ENCODE assay signal across 9 cellular contexts in genomic region chr1:234998174-234998741, GRCh38.
DNase-seq lines count a peak whose midpoint lies in the region; ATAC-seq and TF ChIP-seq lines count a peak whose summit lies in the region.
"Had no signal": no experiment of that assay in that cellular context is flagged by ENCODE, and none has a peak within 500 bp of the region (broad histone marks: within the 10 kb centered on the region; RNA-seq: fewer than 3 reads in every experiment).

No MANE protein-coding gene starts in this region.

- H3K27ac Mint-ChIP-seq in HFFc6 = peak overlapping the region; percentile 93
- peak overlapping the region in 3 of 9 donors; percentile 46 to 65 (median 63) for H3K27ac Mint-ChIP-seq in naive thymus-derived CD4-positive, alpha-beta T cell
- H3K27ac Mint-ChIP-seq: T-helper 1 cell treated with Interleukin-12 subunit alpha and Interleukin-12 subunit beta and Interleukin-4 antibody, amounts not matched to agents 30 μg/mL and 1 μg/mL, for 36 hours had no signal

- H3K4me1 ChIP-seq in breast epithelium (peaks cover 5 to 7% of the 10 kb centered on the region in 2 donors), spleen (peaks cover 0 to 20% (median 9%) of the 10 kb centered on the region in 6 donors)
- H3K4me1 ChIP-seq in naive thymus-derived CD4-positive, alpha-beta T cell (ENCODE audit: control insufficient read depth in 2 of 2, insufficient read depth in 2 of 2, low read length in 2 of 2) = no peaks in the 10 kb centered on the region

- H3K9me3 Mint-ChIP-seq in HFFc6 = no peaks in the 10 kb centered on the region
- no peaks in the 10 kb centered on the region for H3K9me3 Mint-ChIP-seq in naive thymus-derived CD4-positive, alpha-beta T cell
- H3K9me3 Mint-ChIP-seq: T-helper 1 cell treated with Interleukin-12 subunit alpha and Interleukin-12 subunit beta and Interleukin-4 antibody, amounts not matched to agents 30 μg/mL and 1 μg/mL, for 36 hours had no signal

- DNase-seq in HFFc6 (no peak), breast epithelium (ENCODE audit: low spot score in 2 of 2) (peak; percentile 62 to 77), kidney tubule cell (ENCODE audit: low spot score) (peak; percentile 97), spleen (no peak), epidermal melanocyte (ENCODE audit: insufficient read length, low spot score) (no peak), NCI-H345 (lab: John Stamatoyannopoulos, UW) (no peak), erythroblast (lab: John Stamatoyannopoulos, UW) (no peak)
- DNase-seq in naive thymus-derived CD4-positive, alpha-beta T cell = no peak

- H3K27ac ChIP-seq in breast epithelium (peak overlapping the region; percentile 93 to 94), spleen (peak overlapping the region in 5 of 8 donors; percentile 59 to 77 (median 70))
- no peak overlapping the region for H3K27ac ChIP-seq in naive thymus-derived CD4-positive, alpha-beta T cell (ENCODE audit: low read depth, low read length)

- no peaks in the 10 kb centered on the region for H3K27me3 Mint-ChIP-seq in HFFc6 (ENCODE audit: insufficient read depth)
- H3K27me3 Mint-ChIP-seq in naive thymus-derived CD4-positive, alpha-beta T cell = no peaks in the 10 kb centered on the region

- CTCF ChIA-PET in naive thymus-derived CD4-positive, alpha-beta T cell (lab: Charles Lee) = no interaction called here

- H3K36me3 Mint-ChIP-seq in HFFc6 (ENCODE audit: low read depth) = no peaks in the 10 kb centered on the region
- H3K36me3 Mint-ChIP-seq in naive thymus-derived CD4-positive, alpha-beta T cell = no peaks in the 10 kb centered on the region

- TF ChIP-seq CTCF in HFFc6 (IDR thresholded peaks at IDR 0.05) (no peak), breast epithelium (IDR thresholded peaks at IDR 0.05) (no peak), spleen (IDR thresholded peaks at IDR 0.05 in 8 of 11, conservative IDR thresholded peaks at IDR 0.05 in 3 of 11) (no peak)

- no peak for ATAC-seq in naive thymus-derived CD4-positive, alpha-beta T cell

- H3K4me1 Mint-ChIP-seq in HFFc6 (ENCODE audit: low read depth) = peaks cover 27% of the 10 kb centered on the region
- peaks cover 0 to 24% (median 0%) of the 10 kb centered on the region in 7 donors for H3K4me1 Mint-ChIP-seq in naive thymus-derived CD4-positive, alpha-beta T cell

- POLR2A ChIA-PET in naive thymus-derived CD4-positive, alpha-beta T cell (lab: Charles Lee) = no interaction called here

- H3K27me3 ChIP-seq in breast epithelium = no peaks in the 10 kb centered on the region
- no peaks in the 10 kb centered on the region for H3K27me3 ChIP-seq in spleen (replicated peaks in 1 of 7)
- no peaks in the 10 kb centered on the region for H3K27me3 ChIP-seq in naive thymus-derived CD4-positive, alpha-beta T cell (ENCODE audit: control insufficient read depth in 2 of 2, insufficient read depth in 2 of 2, low read length in 2 of 2)

- H3K4me3 Mint-ChIP-seq in HFFc6 = peak overlapping the region; percentile 78
- no peak overlapping the region for H3K4me3 Mint-ChIP-seq in naive thymus-derived CD4-positive, alpha-beta T cell
- H3K4me3 Mint-ChIP-seq: T-helper 1 cell treated with Interleukin-12 subunit alpha and Interleukin-12 subunit beta and Interleukin-4 antibody, amounts not matched to agents 30 μg/mL and 1 μg/mL, for 36 hours had no signal

- no peaks in the 10 kb centered on the region for H3K36me3 ChIP-seq in breast epithelium
- no peaks in the 10 kb centered on the region for H3K36me3 ChIP-seq in spleen
- no peaks in the 10 kb centered on the region for H3K36me3 ChIP-seq in naive thymus-derived CD4-positive, alpha-beta T cell (ENCODE audit: control insufficient read depth in 2 of 3, insufficient read depth in 3 of 3, low read length in 3 of 3)

- 92 to 97% (median 94%) methylated on average over 13 of the region's 13 CpGs for WGBS in spleen, 5 donors

- H3K4me3 ChIP-seq in breast epithelium = no peak overlapping the region
- H3K4me3 ChIP-seq in spleen = no peak overlapping the region
- no peak overlapping the region for H3K4me3 ChIP-seq in naive thymus-derived CD4-positive, alpha-beta T cell (ENCODE audit: low read length)

- intact Hi-C loops in breast epithelium (cut with DNase I; ENCODE audit: low total_unique reads) (loop anchor here (5.0 kb wide), 1 partner anchor 86 kb away; no protein-coding TSS in a partner anchor), spleen (cut with DNase I; ENCODE audit: low total_unique reads) (no loop called here)
- intact Hi-C loops in naive thymus-derived CD4-positive, alpha-beta T cell (cut with micrococcal nuclease) = no loop called here

- H3K9me3 ChIP-seq in breast epithelium = no peaks in the 10 kb centered on the region
- no peaks in the 10 kb centered on the region for H3K9me3 ChIP-seq in spleen
- H3K9me3 ChIP-seq in naive thymus-derived CD4-positive, alpha-beta T cell (ENCODE audit: control insufficient read depth in 2 of 3, low read length in 3 of 3) = no peaks in the 10 kb centered on the region

- no peak for TF ChIP-seq POLR2A in breast epithelium (IDR thresholded peaks at IDR 0.05)
- no peak for TF ChIP-seq POLR2A in spleen (IDR thresholded peaks at IDR 0.05)
- no peak for TF ChIP-seq POLR2A in erythroblast (IDR thresholded peaks at IDR 0.05; ENCODE audit: low read length)

Comparison
In these comparisons a context has a peak if more than half of its experiments do, and no peak if none do; other contexts are left out.
1. DNase-seq: peak in breast epithelium (2 of 2) and kidney tubule cell (single experiment); none in HFFc6 (single experiment), spleen (single experiment), epidermal melanocyte (single experiment), NCI-H345 (single experiment), naive thymus-derived CD4-positive, alpha-beta T cell (0 of 9) and erythroblast (0 of 2).